In genomic region chr11:108069947-108070346, GRCh38 we compare ENCODE assay signal across 10 cellular contexts. TPM values are rescaled to one million over a fixed set of nuclear protein-coding genes. Genes with fewer than 3 reads are reported as not detected.
DNase-seq lines count a peak whose midpoint lies in the region; ATAC-seq and TF ChIP-seq lines count a peak whose summit lies in the region.
"Had no signal": no experiment of that assay in that cellular context is flagged by ENCODE, and none has a peak within 500 bp of the region (broad histone marks: within the 10 kb centered on the region; RNA-seq: fewer than 3 reads in every experiment).

No MANE protein-coding gene starts in this region.

- H3K9me3 Mint-ChIP-seq in activated CD4-positive, alpha-beta memory T cell treated with anti-CD3 and anti-CD28 coated beads, Interleukin-2, amount 10 ng/mL, durations not matched to agents 7 days and 5 days = no peaks in the 10 kb centered on the region
- H3K9me3 Mint-ChIP-seq in activated CD4-positive, alpha-beta memory T cell treated with anti-CD3 and anti-CD28 coated beads for 36 hours = no peaks in the 10 kb centered on the region

- peak overlapping the region; percentile 36 for H3K27ac ChIP-seq in brain microvascular endothelial cell
- H3K27ac ChIP-seq: C4-2B had no signal

- no peak for DNase-seq in activated CD4-positive, alpha-beta memory T cell treated with anti-CD3 and anti-CD28 coated beads, Interleukin-2, amount 10 ng/mL, durations not matched to agents 7 days and 5 days
- no peak for DNase-seq in activated CD4-positive, alpha-beta memory T cell treated with anti-CD3 and anti-CD28 coated beads for 36 hours
- DNase-seq in brain microvascular endothelial cell (peak; percentile 45), pulmonary artery endothelial cell (ENCODE audit: low read depth, low spot score) (peak; percentile 4), NCI-H128 (lab: John Stamatoyannopoulos, UW; ENCODE audit: unreplicated experiment) (no peak)
- DNase-seq: heart left ventricle had no signal

- H3K27ac Mint-ChIP-seq in activated CD4-positive, alpha-beta memory T cell treated with anti-CD3 and anti-CD28 coated beads, Interleukin-2, amount 10 ng/mL, durations not matched to agents 7 days and 5 days = peak overlapping the region; percentile 74
- H3K27ac Mint-ChIP-seq in activated CD4-positive, alpha-beta memory T cell treated with anti-CD3 and anti-CD28 coated beads for 36 hours = no peak overlapping the region

- POLR2A ChIA-PET in activated CD4-positive, alpha-beta memory T cell treated with anti-CD3 and anti-CD28 coated beads, Interleukin-2, amount 10 ng/mL, durations not matched to agents 7 days and 5 days (lab: Charles Lee) = interaction anchor here (0.9 to 2.1 kb wide), 2 partner anchors 16 to 61 kb away, joined by 3 to 8 read pairs; partner anchors contain the start of gene CUL5
- POLR2A ChIA-PET in activated CD4-positive, alpha-beta memory T cell treated with anti-CD3 and anti-CD28 coated beads for 36 hours (lab: Charles Lee) = no interaction called here

- peaks cover 15% of the 10 kb centered on the region for H3K4me1 Mint-ChIP-seq in activated CD4-positive, alpha-beta memory T cell treated with anti-CD3 and anti-CD28 coated beads, Interleukin-2, amount 10 ng/mL, durations not matched to agents 7 days and 5 days
- peaks cover 13% of the 10 kb centered on the region for H3K4me1 Mint-ChIP-seq in activated CD4-positive, alpha-beta memory T cell treated with anti-CD3 and anti-CD28 coated beads for 36 hours (ENCODE audit: low read depth)

- peaks cover 34% of the 10 kb centered on the region for H3K36me3 Mint-ChIP-seq in activated CD4-positive, alpha-beta memory T cell treated with anti-CD3 and anti-CD28 coated beads, Interleukin-2, amount 10 ng/mL, durations not matched to agents 7 days and 5 days (ENCODE audit: low read depth)
- peaks cover 17% of the 10 kb centered on the region for H3K36me3 Mint-ChIP-seq in activated CD4-positive, alpha-beta memory T cell treated with anti-CD3 and anti-CD28 coated beads for 36 hours

- H3K4me3 ChIP-seq in brain microvascular endothelial cell (ENCODE audit: low read depth, low read length) = no peak overlapping the region
- H3K4me3 ChIP-seq: heart left ventricle had no signal

- in situ Hi-C loops in brain microvascular endothelial cell (cut with HindIII; ENCODE audit: low pct_ligation_motif_present, low sequenced_read_pairs) = no loop called here

- H3K4me3 Mint-ChIP-seq in activated CD4-positive, alpha-beta memory T cell treated with anti-CD3 and anti-CD28 coated beads, Interleukin-2, amount 10 ng/mL, durations not matched to agents 7 days and 5 days = peak overlapping the region; percentile 25
- no peak overlapping the region for H3K4me3 Mint-ChIP-seq in activated CD4-positive, alpha-beta memory T cell treated with anti-CD3 and anti-CD28 coated beads for 36 hours

- no peaks in the 10 kb centered on the region for H3K27me3 Mint-ChIP-seq in activated CD4-positive, alpha-beta memory T cell treated with anti-CD3 and anti-CD28 coated beads, Interleukin-2, amount 10 ng/mL, durations not matched to agents 7 days and 5 days
- no peaks in the 10 kb centered on the region for H3K27me3 Mint-ChIP-seq in activated CD4-positive, alpha-beta memory T cell treated with anti-CD3 and anti-CD28 coated beads for 36 hours

- no peak for TF ChIP-seq CTCF in brain microvascular endothelial cell (IDR thresholded peaks at IDR 0.05; ENCODE audit: low read depth, low read length, missing control alignments)

- ATAC-seq in HG03175 (IDR thresholded peaks at IDR 0.05; ENCODE audit: unreplicated experiment) = peak; percentile 70
- ATAC-seq in HG03097 (IDR thresholded peaks at IDR 0.05; ENCODE audit: low FRiP score, unreplicated experiment) = no peak
- no peak for ATAC-seq in GM19023 (IDR thresholded peaks at IDR 0.05; ENCODE audit: unreplicated experiment)

- no peaks in the 10 kb centered on the region for H3K27me3 ChIP-seq in brain microvascular endothelial cell (replicated peaks)
- H3K27me3 ChIP-seq: heart left ventricle had no signal

- H3K36me3 ChIP-seq in brain microvascular endothelial cell (replicated peaks) = peaks cover 4% of the 10 kb centered on the region

- intact Hi-C loops in activated CD4-positive, alpha-beta memory T cell treated with anti-CD3 and anti-CD28 coated beads for 36 hours (cut with micrococcal nuclease) = loop anchor here (1.0 kb wide), 1 partner anchor 60 kb away; no protein-coding TSS in a partner anchor

- CTCF ChIA-PET in activated CD4-positive, alpha-beta memory T cell treated with anti-CD3 and anti-CD28 coated beads, Interleukin-2, amount 10 ng/mL, durations not matched to agents 7 days and 5 days (lab: Charles Lee) = interaction anchor here (1.2 to 1.3 kb wide), 2 partner anchors 10 to 61 kb away, joined by 3 to 7 read pairs; partner anchors contain the start of gene CUL5
- CTCF ChIA-PET in activated CD4-positive, alpha-beta memory T cell treated with anti-CD3 and anti-CD28 coated beads for 36 hours (lab: Charles Lee) = interaction anchor here (1.0 kb wide), 1 partner anchor 61 kb away, joined by 3 read pairs; the partner anchor contains the start of gene CUL5

RNA-seq across cellular contexts. Expression of gene ACAT1, which starts 51.4 kb away (rescaled TPM):
- total RNA-seq in activated CD4-positive, alpha-beta memory T cell treated with anti-CD3 and anti-CD28 coated beads, Interleukin-2, amount 10 ng/mL, durations not matched to agents 7 days and 5 days = 10 to 100 TPM; 46.2 to 55.1 TPM
- total RNA-seq in activated CD4-positive, alpha-beta memory T cell treated with anti-CD3 and anti-CD28 coated beads for 36 hours = 10 to 100 TPM; 58.3 to 64.9 TPM
- total RNA-seq in pulmonary artery endothelial cell = 88.2 and 95.6 TPM in 2 replicates

Comparison
In these comparisons a context has a peak if more than half of its experiments do, and no peak if none do; other contexts are left out.
1. DNase-seq: peak in brain microvascular endothelial cell (single experiment) and pulmonary artery endothelial cell (single experiment); none in activated CD4-positive, alpha-beta memory T cell treated with anti-CD3 and anti-CD28 coated beads, Interleukin-2, amount 10 ng/mL, durations not matched to agents 7 days and 5 days (single experiment), activated CD4-positive, alpha-beta memory T cell treated with anti-CD3 and anti-CD28 coated beads for 36 hours (single experiment) and NCI-H128 (single experiment).